In the genomic region with DNA sequence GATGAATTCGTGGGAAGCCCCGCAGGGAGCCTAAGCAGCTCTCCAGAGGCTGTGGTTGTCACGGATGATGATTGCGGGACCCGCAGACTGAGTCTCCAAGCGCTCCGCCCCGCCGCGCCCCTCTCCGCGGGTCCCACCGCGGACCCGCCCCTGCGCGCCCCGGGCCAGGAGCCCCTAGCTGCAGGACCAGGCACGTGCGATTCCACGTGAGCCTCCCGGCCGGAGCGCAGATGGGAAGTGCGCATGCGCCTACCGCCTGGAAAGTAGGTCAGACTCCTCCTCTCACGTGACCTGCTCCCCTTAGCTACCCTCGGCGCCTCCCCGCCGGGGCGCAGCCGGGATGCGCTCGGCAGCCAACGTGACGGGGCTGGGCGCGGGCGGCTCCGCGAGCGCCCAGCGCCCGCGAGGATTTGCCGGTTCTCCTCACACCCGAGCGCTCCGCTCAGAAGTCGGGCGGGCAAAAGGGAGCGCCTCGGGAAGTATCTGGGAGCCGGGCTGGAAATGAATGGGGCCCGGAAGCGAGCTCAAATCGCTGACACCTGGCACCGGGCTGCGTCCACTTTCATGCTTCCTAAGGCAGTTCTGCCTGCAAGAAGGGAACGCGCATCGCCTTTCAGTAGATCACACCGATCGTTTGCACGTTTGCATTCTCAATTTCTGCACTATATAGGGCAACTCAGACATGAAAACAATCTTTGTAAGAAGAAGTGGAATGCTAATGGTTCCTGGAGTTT, we compare ENCODE assay signal across 1 cellular context.
TF ChIP-seq lines count a peak whose summit lies in the region.

No MANE protein-coding gene starts in this region.

TF ChIP-seq in HepG2, 621 proteins besides CTCF, POLR2A, EP300 and RAD21 (continued from another document and continues in another):
- TF ChIP-seq, protein P1, sequence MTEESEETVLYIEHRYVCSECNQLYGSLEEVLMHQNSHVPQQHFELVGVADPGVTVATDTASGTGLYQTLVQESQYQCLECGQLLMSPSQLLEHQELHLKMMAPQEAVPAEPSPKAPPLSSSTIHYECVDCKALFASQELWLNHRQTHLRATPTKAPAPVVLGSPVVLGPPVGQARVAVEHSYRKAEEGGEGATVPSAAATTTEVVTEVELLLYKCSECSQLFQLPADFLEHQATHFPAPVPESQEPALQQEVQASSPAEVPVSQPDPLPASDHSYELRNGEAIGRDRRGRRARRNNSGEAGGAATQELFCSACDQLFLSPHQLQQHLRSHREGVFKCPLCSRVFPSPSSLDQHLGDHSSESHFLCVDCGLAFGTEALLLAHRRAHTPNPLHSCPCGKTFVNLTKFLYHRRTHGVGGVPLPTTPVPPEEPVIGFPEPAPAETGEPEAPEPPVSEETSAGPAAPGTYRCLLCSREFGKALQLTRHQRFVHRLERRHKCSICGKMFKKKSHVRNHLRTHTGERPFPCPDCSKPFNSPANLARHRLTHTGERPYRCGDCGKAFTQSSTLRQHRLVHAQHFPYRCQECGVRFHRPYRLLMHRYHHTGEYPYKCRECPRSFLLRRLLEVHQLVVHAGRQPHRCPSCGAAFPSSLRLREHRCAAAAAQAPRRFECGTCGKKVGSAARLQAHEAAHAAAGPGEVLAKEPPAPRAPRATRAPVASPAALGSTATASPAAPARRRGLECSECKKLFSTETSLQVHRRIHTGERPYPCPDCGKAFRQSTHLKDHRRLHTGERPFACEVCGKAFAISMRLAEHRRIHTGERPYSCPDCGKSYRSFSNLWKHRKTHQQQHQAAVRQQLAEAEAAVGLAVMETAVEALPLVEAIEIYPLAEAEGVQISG (CRISPR knock-in tag; IDR thresholded peaks at IDR 0.05) = peak; percentile 85
- TF ChIP-seq ZNF615 (CRISPR knock-in tag; IDR thresholded peaks at IDR 0.05; ENCODE audit: borderline replicate concordance) (no peak), ZUFSP (CRISPR knock-in tag; IDR thresholded peaks at IDR 0.05; ENCODE audit: borderline replicate concordance) (no peak), ZNF672 (CRISPR knock-in tag; IDR thresholded peaks at IDR 0.05) (no peak), REST (IDR thresholded peaks at IDR 0.05; ENCODE audit: borderline replicate concordance in 1 of 2, low read depth in 1 of 2, low read length in 2 of 2) (no peak), ZNF724P (CRISPR knock-in tag; IDR thresholded peaks at IDR 0.05; ENCODE audit: borderline replicate concordance) (no peak), HOXD1 (CRISPR knock-in tag; IDR thresholded peaks at IDR 0.05) (peak; percentile 70; the same call in 1 of the 2 replicates), ZNF749 (CRISPR knock-in tag; IDR thresholded peaks at IDR 0.05; ENCODE audit: borderline replicate concordance) (no peak; the same call in 1 of the 2 replicates), ZBTB26 (CRISPR knock-in tag; IDR thresholded peaks at IDR 0.05; ENCODE audit: borderline replicate concordance) (peak; percentile 62; the same call in 1 of the 2 replicates), DMAP1 (CRISPR knock-in tag; IDR thresholded peaks at IDR 0.05) (peak; percentile 46; the same call in 1 of the 2 replicates), ZNF800 (CRISPR knock-in tag; IDR thresholded peaks at IDR 0.05) (peak; percentile 90; the same call in 1 of the 2 replicates), ETV5 (CRISPR knock-in tag; IDR thresholded peaks at IDR 0.05; ENCODE audit: borderline replicate concordance) (peak; percentile 52; the same call in 1 of the 2 replicates), ZFP36L2 (CRISPR knock-in tag; IDR thresholded peaks at IDR 0.05) (no peak), RBAK (CRISPR knock-in tag; IDR thresholded peaks at IDR 0.05) (no peak), SP1 (IDR thresholded peaks at IDR 0.05) (no peak), SP1 (CRISPR knock-in tag; IDR thresholded peaks at IDR 0.05) (peak; percentile 53), HMG20A (CRISPR knock-in tag; IDR thresholded peaks at IDR 0.05; ENCODE audit: borderline replicate concordance) (0 out of 2 replicates have a peak, but pooled peaks have one; percentile 25), MAFK (conservative IDR thresholded peaks at IDR 0.05 in 1 of 2, IDR thresholded peaks at IDR 0.05 in 1 of 2; ENCODE audit: low read length in 2 of 2) (no peak), GTF2F1 (IDR thresholded peaks at IDR 0.05; ENCODE audit: low read length) (no peak), ZNF557 (CRISPR knock-in tag; IDR thresholded peaks at IDR 0.05) (peak; percentile 89; the same call in 1 of the 2 replicates), ZBTB20 (CRISPR knock-in tag; IDR thresholded peaks at IDR 0.05; ENCODE audit: borderline replicate concordance, low read depth) (no peak), SMAD1 (CRISPR knock-in tag; IDR thresholded peaks at IDR 0.05; ENCODE audit: borderline replicate concordance, low read depth) (peak; percentile 29; the same call in 1 of the 2 replicates), DNMT3B (CRISPR knock-in tag; conservative IDR thresholded peaks at IDR 0.05) (0 out of 2 replicates have a peak, but pooled peaks have one; percentile 57), ZNF296 (CRISPR knock-in tag; conservative IDR thresholded peaks at IDR 0.05) (no peak), TMF1 (CRISPR knock-in tag; IDR thresholded peaks at IDR 0.05; ENCODE audit: low read depth) (peak; percentile 63; the same call in 1 of the 2 replicates), FOXO1 (CRISPR knock-in tag; IDR thresholded peaks at IDR 0.05) (0 out of 2 replicates have a peak, but pooled peaks have one; percentile 24), IRX3 (CRISPR knock-in tag; IDR thresholded peaks at IDR 0.05; ENCODE audit: borderline replicate concordance, low read depth) (peak; percentile 44; the same call in 1 of the 2 replicates), NFKB2 (CRISPR knock-in tag; IDR thresholded peaks at IDR 0.05; ENCODE audit: borderline replicate concordance) (peak; percentile 96), ZFP37 (CRISPR knock-in tag; IDR thresholded peaks at IDR 0.05; ENCODE audit: borderline replicate concordance) (no peak), ZBTB40 (IDR thresholded peaks at IDR 0.05) (no peak), ZBTB40 (CRISPR knock-in tag; IDR thresholded peaks at IDR 0.05) (no peak)
- TF ChIP-seq, protein P2, sequence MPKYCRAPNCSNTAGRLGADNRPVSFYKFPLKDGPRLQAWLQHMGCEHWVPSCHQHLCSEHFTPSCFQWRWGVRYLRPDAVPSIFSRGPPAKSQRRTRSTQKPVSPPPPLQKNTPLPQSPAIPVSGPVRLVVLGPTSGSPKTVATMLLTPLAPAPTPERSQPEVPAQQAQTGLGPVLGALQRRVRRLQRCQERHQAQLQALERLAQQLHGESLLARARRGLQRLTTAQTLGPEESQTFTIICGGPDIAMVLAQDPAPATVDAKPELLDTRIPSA (CRISPR knock-in tag; IDR thresholded peaks at IDR 0.05; ENCODE audit: borderline replicate concordance) = 0 out of 2 replicates have a peak, but pooled peaks have one; percentile 21
